In the genomic region with DNA sequence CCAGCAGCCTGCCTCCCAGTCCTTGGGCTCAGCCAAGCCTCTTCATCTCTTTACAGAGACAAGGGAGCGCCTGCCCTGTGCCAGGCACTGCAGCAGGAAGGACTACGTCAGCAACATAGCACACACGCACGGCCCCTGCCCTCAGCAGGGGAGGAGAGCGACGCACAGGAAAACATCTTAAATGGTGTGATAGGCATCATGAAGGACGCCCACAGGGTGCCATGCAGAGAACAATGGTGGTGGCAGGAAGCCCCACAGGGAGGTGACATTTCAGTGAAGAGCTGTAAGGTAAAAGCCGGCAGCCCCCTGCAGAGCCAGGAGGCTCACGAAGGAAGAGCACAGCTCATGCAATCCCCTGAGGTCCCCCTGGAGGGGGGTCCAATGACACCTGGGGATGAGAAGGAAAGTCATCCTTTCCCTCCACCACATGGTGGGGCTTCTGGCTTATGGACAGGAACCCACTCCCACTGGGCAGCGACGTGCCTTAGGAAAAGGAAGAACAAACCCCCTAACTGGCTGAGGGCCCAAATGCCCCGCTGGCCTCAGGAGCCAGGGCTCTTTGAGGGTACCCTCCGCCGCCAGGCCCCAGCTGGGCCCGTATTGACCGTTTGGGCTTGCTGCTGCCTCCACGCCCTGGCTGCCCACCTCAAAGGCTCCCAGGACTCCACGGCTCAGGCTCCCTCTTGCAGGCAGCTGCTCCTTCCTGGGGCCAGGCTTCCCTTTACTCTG, we compare ENCODE assay signal across 10 cellular contexts. TPM values are rescaled to one million over a fixed set of nuclear protein-coding genes. Genes with fewer than 3 reads are reported as not detected.
DNase-seq lines count a peak whose midpoint lies in the region; ATAC-seq and TF ChIP-seq lines count a peak whose summit lies in the region.
"Had no signal": no experiment of that assay in that cellular context is flagged by ENCODE, and none has a peak within 500 bp of the region (broad histone marks: within the 10 kb centered on the region; RNA-seq: fewer than 3 reads in every experiment).

No MANE protein-coding gene starts in this region.

- no peaks in the 10 kb centered on the region for H3K4me1 Mint-ChIP-seq in activated CD8-positive, alpha-beta T cell treated with anti-CD3 and anti-CD28 coated beads for 36 hours (ENCODE audit: low read depth)
- H3K4me1 Mint-ChIP-seq in activated CD8-positive, alpha-beta T cell treated with anti-CD3 and anti-CD28 coated beads, Interleukin-2, amount 10 ng/mL, durations not matched to agents 7 days and 5 days (ENCODE audit: low read depth), result no peaks in the 10 kb centered on the region
- peaks cover 0 to 7% (median 5%) of the 10 kb centered on the region in 3 donors for H3K4me1 Mint-ChIP-seq in T-cell
- no peaks in the 10 kb centered on the region for H3K4me1 Mint-ChIP-seq in stimulated activated memory B cell treated with anti-CD40 and anti-IgM and Interleukin-4, amounts not matched to agents 10 μg/mL and 1 μg/mL and 100 μg/mL, for 72 hours

- POLR2A ChIA-PET in activated CD8-positive, alpha-beta T cell treated with anti-CD3 and anti-CD28 coated beads for 36 hours (lab: Charles Lee), result no interaction called here
- POLR2A ChIA-PET in activated CD8-positive, alpha-beta T cell treated with anti-CD3 and anti-CD28 coated beads, Interleukin-2, amount 10 ng/mL, durations not matched to agents 7 days and 5 days (lab: Charles Lee), result no interaction called here
- POLR2A ChIA-PET in T-cell (lab: Charles Lee), result no interaction called here

- H3K4me3 ChIP-seq in iPS-18c (ENCODE audit: insufficient read depth, low read depth, low read length), result peak overlapping the region; percentile 32
- H3K4me3 ChIP-seq: ascending aorta, uterus had no signal

- H3K27me3 Mint-ChIP-seq in activated CD8-positive, alpha-beta T cell treated with anti-CD3 and anti-CD28 coated beads for 36 hours, result peaks cover 18% of the 10 kb centered on the region
- peaks cover 13% of the 10 kb centered on the region for H3K27me3 Mint-ChIP-seq in activated CD8-positive, alpha-beta T cell treated with anti-CD3 and anti-CD28 coated beads, Interleukin-2, amount 10 ng/mL, durations not matched to agents 7 days and 5 days (ENCODE audit: low read depth)
- H3K27me3 Mint-ChIP-seq in T-cell, result peaks cover 11 to 26% of the 10 kb centered on the region in 2 donors
- H3K27me3 Mint-ChIP-seq in stimulated activated memory B cell treated with anti-CD40 and anti-IgM and Interleukin-4, amounts not matched to agents 10 μg/mL and 1 μg/mL and 100 μg/mL, for 72 hours, result peaks cover 28% of the 10 kb centered on the region

- H3K4me3 Mint-ChIP-seq in activated CD8-positive, alpha-beta T cell treated with anti-CD3 and anti-CD28 coated beads for 36 hours, result no peak overlapping the region
- no peak overlapping the region for H3K4me3 Mint-ChIP-seq in activated CD8-positive, alpha-beta T cell treated with anti-CD3 and anti-CD28 coated beads, Interleukin-2, amount 10 ng/mL, durations not matched to agents 7 days and 5 days
- no peak overlapping the region for H3K4me3 Mint-ChIP-seq in T-cell
- no peak overlapping the region for H3K4me3 Mint-ChIP-seq in stimulated activated memory B cell treated with anti-CD40 and anti-IgM and Interleukin-4, amounts not matched to agents 10 μg/mL and 1 μg/mL and 100 μg/mL, for 72 hours

- H3K27ac Mint-ChIP-seq in activated CD8-positive, alpha-beta T cell treated with anti-CD3 and anti-CD28 coated beads for 36 hours, result no peak overlapping the region
- no peak overlapping the region for H3K27ac Mint-ChIP-seq in activated CD8-positive, alpha-beta T cell treated with anti-CD3 and anti-CD28 coated beads, Interleukin-2, amount 10 ng/mL, durations not matched to agents 7 days and 5 days
- H3K27ac Mint-ChIP-seq in T-cell, result peak overlapping the region in 1 of 2 donors; percentile 12
- no peak overlapping the region for H3K27ac Mint-ChIP-seq in stimulated activated memory B cell treated with anti-CD40 and anti-IgM and Interleukin-4, amounts not matched to agents 10 μg/mL and 1 μg/mL and 100 μg/mL, for 72 hours

- no peaks in the 10 kb centered on the region for H3K36me3 Mint-ChIP-seq in activated CD8-positive, alpha-beta T cell treated with anti-CD3 and anti-CD28 coated beads for 36 hours (ENCODE audit: low read depth)
- no peaks in the 10 kb centered on the region for H3K36me3 Mint-ChIP-seq in activated CD8-positive, alpha-beta T cell treated with anti-CD3 and anti-CD28 coated beads, Interleukin-2, amount 10 ng/mL, durations not matched to agents 7 days and 5 days (ENCODE audit: low read depth)
- H3K36me3 Mint-ChIP-seq in T-cell, result no peaks in the 10 kb centered on the region
- no peaks in the 10 kb centered on the region for H3K36me3 Mint-ChIP-seq in stimulated activated memory B cell treated with anti-CD40 and anti-IgM and Interleukin-4, amounts not matched to agents 10 μg/mL and 1 μg/mL and 100 μg/mL, for 72 hours

- CTCF ChIA-PET in activated CD8-positive, alpha-beta T cell treated with anti-CD3 and anti-CD28 coated beads for 36 hours (lab: Charles Lee), result interaction anchor here (1.6 to 4.2 kb wide), 2 partner anchors 23 to 139 kb away, joined by 11 to 18 read pairs; no protein-coding TSS in a partner anchor
- CTCF ChIA-PET in activated CD8-positive, alpha-beta T cell treated with anti-CD3 and anti-CD28 coated beads, Interleukin-2, amount 10 ng/mL, durations not matched to agents 7 days and 5 days (lab: Charles Lee), result interaction anchor here (5.1 kb wide), 1 partner anchor 138 kb away, joined by 23 read pairs; no protein-coding TSS in a partner anchor
- CTCF ChIA-PET in T-cell (lab: Charles Lee), result no interaction called here

- no peaks in the 10 kb centered on the region for H3K9me3 ChIP-seq in iPS-18c (ENCODE audit: control insufficient read depth, insufficient read depth, low read length)
- H3K9me3 ChIP-seq: ascending aorta, uterus had no signal

- DNase-seq in activated CD8-positive, alpha-beta T cell treated with anti-CD3 and anti-CD28 coated beads for 36 hours, result no peak
- DNase-seq in activated CD8-positive, alpha-beta T cell treated with anti-CD3 and anti-CD28 coated beads, Interleukin-2, amount 10 ng/mL, durations not matched to agents 7 days and 5 days, result no peak
- DNase-seq in T-cell, result peak in 5 of 34 experiments; percentile 0 to 8 (median 3)
- no peak for DNase-seq in globus pallidus (ENCODE audit: low spot score)

- peak; percentile 30 for ATAC-seq in activated CD8-positive, alpha-beta T cell treated with anti-CD3 and anti-CD28 coated beads for 36 hours
- no peak for ATAC-seq in activated CD8-positive, alpha-beta T cell treated with anti-CD3 and anti-CD28 coated beads, Interleukin-2, amount 10 ng/mL, durations not matched to agents 7 days and 5 days
- peak in 3 of 4 experiments; percentile 23 to 95 (median 53) for ATAC-seq in T-cell (replicated peaks in 1 of 4)
- peak; percentile 31 for ATAC-seq in stimulated activated memory B cell treated with anti-CD40 and anti-IgM and Interleukin-4, amounts not matched to agents 10 μg/mL and 1 μg/mL and 100 μg/mL, for 72 hours
- ATAC-seq in HG03521 (IDR thresholded peaks at IDR 0.05; ENCODE audit: unreplicated experiment), result no peak
- no peak for ATAC-seq in GM18867 (IDR thresholded peaks at IDR 0.05; ENCODE audit: unreplicated experiment)

- no peak for TF ChIP-seq CTCF in activated CD8-positive, alpha-beta T cell treated with anti-CD3 and anti-CD28 coated beads for 36 hours (IDR thresholded peaks at IDR 0.05)

- H3K9me3 Mint-ChIP-seq in activated CD8-positive, alpha-beta T cell treated with anti-CD3 and anti-CD28 coated beads for 36 hours, result peaks cover 5% of the 10 kb centered on the region
- H3K9me3 Mint-ChIP-seq in activated CD8-positive, alpha-beta T cell treated with anti-CD3 and anti-CD28 coated beads, Interleukin-2, amount 10 ng/mL, durations not matched to agents 7 days and 5 days (ENCODE audit: insufficient read depth), result no peaks in the 10 kb centered on the region
- no peaks in the 10 kb centered on the region for H3K9me3 Mint-ChIP-seq in T-cell
- no peaks in the 10 kb centered on the region for H3K9me3 Mint-ChIP-seq in stimulated activated memory B cell treated with anti-CD40 and anti-IgM and Interleukin-4, amounts not matched to agents 10 μg/mL and 1 μg/mL and 100 μg/mL, for 72 hours

- intact Hi-C loops in activated CD8-positive, alpha-beta T cell treated with anti-CD3 and anti-CD28 coated beads for 36 hours (cut with micrococcal nuclease), result no loop called here

RNA-seq across cellular contexts. Expression of a gene that starts 37.3 kb away (rescaled TPM):
- not detected for total RNA-seq in activated CD8-positive, alpha-beta T cell treated with anti-CD3 and anti-CD28 coated beads for 36 hours
- total RNA-seq in activated CD8-positive, alpha-beta T cell treated with anti-CD3 and anti-CD28 coated beads, Interleukin-2, amount 10 ng/mL, durations not matched to agents 7 days and 5 days, result not detected
- total RNA-seq in T-cell, result not detected
- total RNA-seq: ascending aorta, uterus had no signal

Comparison
In these comparisons a context has a peak if more than half of its experiments do, and no peak if none do; other contexts are left out.
1. ATAC-seq: peak in activated CD8-positive, alpha-beta T cell treated with anti-CD3 and anti-CD28 coated beads for 36 hours (single experiment), T-cell (3 of 4) and stimulated activated memory B cell treated with anti-CD40 and anti-IgM and Interleukin-4, amounts not matched to agents 10 μg/mL and 1 μg/mL and 100 μg/mL, for 72 hours (single experiment); none in activated CD8-positive, alpha-beta T cell treated with anti-CD3 and anti-CD28 coated beads, Interleukin-2, amount 10 ng/mL, durations not matched to agents 7 days and 5 days (single experiment), HG03521 (single experiment) and GM18867 (single experiment).
2. CTCF ChIA-PET loops: an anchor here in activated CD8-positive, alpha-beta T cell treated with anti-CD3 and anti-CD28 coated beads for 36 hours (1.6 to 4.2 kb wide) and activated CD8-positive, alpha-beta T cell treated with anti-CD3 and anti-CD28 coated beads, Interleukin-2, amount 10 ng/mL, durations not matched to agents 7 days and 5 days (5.1 kb wide); none called in T-cell.